8 cellular contexts compared by ENCODE assay signal in genomic region chr12:116910280-116910644, GRCh38. TPM values are rescaled to one million over a fixed set of nuclear protein-coding genes. Genes with fewer than 3 reads are reported as not detected.
DNase-seq lines count a peak whose midpoint lies in the region; ATAC-seq and TF ChIP-seq lines count a peak whose summit lies in the region.

No MANE protein-coding gene starts in this region.

- TF ChIP-seq RAD21 in SK-N-SH (IDR thresholded peaks at IDR 0.05; ENCODE audit: low read length), result no peak

- peak overlapping the region; percentile 96 for H3K27ac Mint-ChIP-seq in activated T-helper 1 cell treated with anti-CD3 and anti-CD28 coated beads, Interleukin-12 subunit alpha, Interleukin-12 subunit beta, Interleukin-2, Interleukin-4 antibody, amounts not matched to agents 30 ng/mL and 10 ng/mL and 1 ng/mL, durations not matched to agents 14 hours and 24 hours and 36 hours
- H3K27ac Mint-ChIP-seq in stimulated activated naive CD8-positive, alpha-beta T cell treated with anti-CD3 and anti-CD28 coated beads, Interleukin-15, amount 100 ng/mL, for 72 hours, result peak overlapping the region in 1 of 2 donors; percentile 93

- no peaks in the 10 kb centered on the region for H3K27me3 ChIP-seq in SK-N-SH (ENCODE audit: insufficient read depth)
- no peaks in the 10 kb centered on the region for H3K27me3 ChIP-seq in iPS-15b (ENCODE audit: control insufficient read depth, insufficient read depth, low read length)

- CTCF ChIA-PET in SK-N-SH (lab: Yijun Ruan, JAX), result no interaction called here

- H3K9ac ChIP-seq in SK-N-SH, result peak overlapping the region; percentile 93
- no peak overlapping the region for H3K9ac ChIP-seq in iPS-15b (ENCODE audit: low read depth, low read length)

- DNase-seq in SK-N-SH (no peak), GM19240 (ENCODE audit: insufficient read length, low spot score) (no peak), DMS 273 treated with DMSO at 0.1 percent for 48 hours (lab: John Stamatoyannopoulos, UW) (no peak)
- DNase-seq in activated T-helper 1 cell treated with anti-CD3 and anti-CD28 coated beads, Interleukin-12 subunit alpha, Interleukin-12 subunit beta, Interleukin-2, Interleukin-4 antibody, amounts not matched to agents 30 ng/mL and 10 ng/mL and 1 ng/mL, durations not matched to agents 14 hours and 24 hours and 36 hours (ENCODE audit: low spot score), result no peak
- no peak for DNase-seq in stimulated activated naive CD8-positive, alpha-beta T cell treated with anti-CD3 and anti-CD28 coated beads, Interleukin-15, amount 100 ng/mL, for 72 hours
- DNase-seq in activated CD4-positive, CD25-positive, alpha-beta regulatory T cell (lab: John Stamatoyannopoulos, UW), result no peak

- H2AFZ ChIP-seq in SK-N-SH (ENCODE audit: low read depth), result peak overlapping the region; percentile 100

- H3K4me1 ChIP-seq in SK-N-SH (ENCODE audit: control insufficient read depth in 1 of 2, insufficient read depth in 2 of 2, low read depth in 1 of 2, low read length in 1 of 2) (no peaks in the 10 kb centered on the region; a peak in 1 of 4 replicates), iPS-15b (ENCODE audit: control insufficient read depth, insufficient read depth, low read length) (no peaks in the 10 kb centered on the region)

- H3K9me3 ChIP-seq in SK-N-SH (no peaks in the 10 kb centered on the region), iPS-15b (ENCODE audit: control insufficient read depth, insufficient read depth, low read length) (no peaks in the 10 kb centered on the region)

- H3K4me3 ChIP-seq in SK-N-SH (ENCODE audit: low read depth in 2 of 2, low read length in 1 of 2) (peak overlapping the region; percentile 75 to 94), iPS-15b (ENCODE audit: low read depth, low read length) (peak overlapping the region; percentile 66)

- ATAC-seq in SK-N-SH treated with all-trans-retinoic acid at 6 μM for 48 hours, result no peak
- ATAC-seq in stimulated activated naive CD8-positive, alpha-beta T cell treated with anti-CD3 and anti-CD28 coated beads, Interleukin-15, amount 100 ng/mL, for 72 hours, result no peak

- H3K36me3 Mint-ChIP-seq in activated T-helper 1 cell treated with anti-CD3 and anti-CD28 coated beads, Interleukin-12 subunit alpha, Interleukin-12 subunit beta, Interleukin-2, Interleukin-4 antibody, amounts not matched to agents 30 ng/mL and 10 ng/mL and 1 ng/mL, durations not matched to agents 14 hours and 24 hours and 36 hours (ENCODE audit: low read depth), result peaks cover 18% of the 10 kb centered on the region

- peak overlapping the region; percentile 95 for H3K4me3 Mint-ChIP-seq in activated T-helper 1 cell treated with anti-CD3 and anti-CD28 coated beads, Interleukin-12 subunit alpha, Interleukin-12 subunit beta, Interleukin-2, Interleukin-4 antibody, amounts not matched to agents 30 ng/mL and 10 ng/mL and 1 ng/mL, durations not matched to agents 14 hours and 24 hours and 36 hours
- H3K4me3 Mint-ChIP-seq in stimulated activated naive CD8-positive, alpha-beta T cell treated with anti-CD3 and anti-CD28 coated beads, Interleukin-15, amount 100 ng/mL, for 72 hours, result peak overlapping the region; percentile 87 to 95

- H3K9me3 Mint-ChIP-seq in activated T-helper 1 cell treated with anti-CD3 and anti-CD28 coated beads, Interleukin-12 subunit alpha, Interleukin-12 subunit beta, Interleukin-2, Interleukin-4 antibody, amounts not matched to agents 30 ng/mL and 10 ng/mL and 1 ng/mL, durations not matched to agents 14 hours and 24 hours and 36 hours, result peaks cover 3% of the 10 kb centered on the region
- H3K9me3 Mint-ChIP-seq in stimulated activated naive CD8-positive, alpha-beta T cell treated with anti-CD3 and anti-CD28 coated beads, Interleukin-15, amount 100 ng/mL, for 72 hours, result no peaks in the 10 kb centered on the region

- no peak for TF ChIP-seq EP300 in SK-N-SH (IDR thresholded peaks at IDR 0.05; ENCODE audit: borderline replicate concordance in 1 of 2, low read depth in 1 of 2, low read length in 1 of 2)

- H3K27me3 Mint-ChIP-seq in activated T-helper 1 cell treated with anti-CD3 and anti-CD28 coated beads, Interleukin-12 subunit alpha, Interleukin-12 subunit beta, Interleukin-2, Interleukin-4 antibody, amounts not matched to agents 30 ng/mL and 10 ng/mL and 1 ng/mL, durations not matched to agents 14 hours and 24 hours and 36 hours (ENCODE audit: insufficient read depth), result peaks cover 19% of the 10 kb centered on the region
- peaks cover 6% of the 10 kb centered on the region for H3K27me3 Mint-ChIP-seq in stimulated activated naive CD8-positive, alpha-beta T cell treated with anti-CD3 and anti-CD28 coated beads, Interleukin-15, amount 100 ng/mL, for 72 hours

- peaks cover 6% of the 10 kb centered on the region for H3F3A ChIP-seq in SK-N-SH (replicated peaks; ENCODE audit: insufficient read depth)

- peaks cover 15% of the 10 kb centered on the region for H4K20me1 ChIP-seq in SK-N-SH (ENCODE audit: insufficient read depth)

- H3K36me3 ChIP-seq in SK-N-SH (replicated peaks in 1 of 2; ENCODE audit: control insufficient read depth in 1 of 2, insufficient read depth in 2 of 2, low read length in 1 of 2) (peaks cover 3 to 6% of the 10 kb centered on the region in 2 experiments), iPS-15b (ENCODE audit: control insufficient read depth, insufficient read depth, low read length) (no peaks in the 10 kb centered on the region)

- intact Hi-C loops in activated T-helper 1 cell treated with anti-CD3 and anti-CD28 coated beads, Interleukin-12 subunit alpha, Interleukin-12 subunit beta, Interleukin-2, Interleukin-4 antibody, amounts not matched to agents 30 ng/mL and 10 ng/mL and 1 ng/mL, durations not matched to agents 14 hours and 24 hours and 36 hours (cut with micrococcal nuclease), result loop anchor here (1.0 kb wide), 1 partner anchor 12 kb away; no protein-coding TSS in a partner anchor

- H3K27ac ChIP-seq in SK-N-SH (ENCODE audit: low read depth in 2 of 2, low read length in 1 of 2), result peak overlapping the region; percentile 60 to 72; a peak in 3 of 4 replicates

- POLR2A ChIA-PET in SK-N-SH (lab: Yijun Ruan, JAX), result interaction anchor here (0.7 kb wide), 1 partner anchor 29 kb away, joined by 3 read pairs; the partner anchor contains the start of gene HRK

- TF ChIP-seq CTCF in SK-N-SH (IDR thresholded peaks at IDR 0.05), result no peak

- H3K79me2 ChIP-seq in SK-N-SH (ENCODE audit: insufficient read depth), result peaks cover 55% of the 10 kb centered on the region

- 71% methylated on average over 4 of the region's 4 CpGs for WGBS in SK-N-SH (ENCODE audit: low lambda C conversion rate)

- peaks cover 21% of the 10 kb centered on the region for H3K4me1 Mint-ChIP-seq in activated T-helper 1 cell treated with anti-CD3 and anti-CD28 coated beads, Interleukin-12 subunit alpha, Interleukin-12 subunit beta, Interleukin-2, Interleukin-4 antibody, amounts not matched to agents 30 ng/mL and 10 ng/mL and 1 ng/mL, durations not matched to agents 14 hours and 24 hours and 36 hours (ENCODE audit: low read depth)
- H3K4me1 Mint-ChIP-seq in stimulated activated naive CD8-positive, alpha-beta T cell treated with anti-CD3 and anti-CD28 coated beads, Interleukin-15, amount 100 ng/mL, for 72 hours, result peaks cover 31% of the 10 kb centered on the region

- H3K4me2 ChIP-seq in SK-N-SH, result peak overlapping the region; percentile 90

- no peaks in the 10 kb centered on the region for H3K9me2 ChIP-seq in SK-N-SH

TF ChIP-seq in SK-N-SH, 30 proteins besides CTCF, POLR2A, EP300 and RAD21:
- no peak for TF ChIP-seq MXI1 (IDR thresholded peaks at IDR 0.05; ENCODE audit: low read depth, low read length)
TF ChIP-seq in SK-N-SH: peak in this region for 0.

TF ChIP-seq in SK-N-SH treated with all-trans-retinoic acid at 6 μM for 48 hours, 23 proteins besides CTCF, POLR2A, EP300 and RAD21 (continues in another document):
- TF ChIP-seq CSRNP3 (CRISPR knock-in tag; IDR thresholded peaks at IDR 0.05) (no peak), ZNF70 (CRISPR knock-in tag; IDR thresholded peaks at IDR 0.05) (no peak), CSDC2 (CRISPR knock-in tag; IDR thresholded peaks at IDR 0.05) (no peak), PATZ1 (CRISPR knock-in tag; IDR thresholded peaks at IDR 0.05; ENCODE audit: borderline replicate concordance) (no peak)

RNA-seq across cellular contexts. Expression of gene FBXW8, which starts 0.5 kb away (rescaled TPM):
- polyA plus RNA-seq in SK-N-SH (2012; rRNA removed), result 15.6 and 17.6 TPM in 2 replicates
- 10.5 and 14.1 TPM in 2 replicates for polyA plus RNA-seq in SK-N-SH (2012; cell fraction: cytosol; rRNA removed)
- polyA plus RNA-seq in SK-N-SH (2012; cell fraction: nucleus; rRNA removed), result 24.0 and 34.1 TPM in 2 replicates
- total RNA-seq in activated T-helper 1 cell treated with anti-CD3 and anti-CD28 coated beads, Interleukin-12 subunit alpha, Interleukin-12 subunit beta, Interleukin-2, Interleukin-4 antibody, amounts not matched to agents 30 ng/mL and 10 ng/mL and 1 ng/mL, durations not matched to agents 14 hours and 24 hours and 36 hours, result 6.7 and 7.3 TPM in 2 replicates

RNA-seq across cellular contexts. Expression of gene HRK, which starts 29.0 kb away (rescaled TPM):
- polyA plus RNA-seq in SK-N-SH (2012; rRNA removed), result 0.02 and 0.03 TPM in 2 replicates
- polyA plus RNA-seq in SK-N-SH (2012; cell fraction: cytosol; rRNA removed), result 0.01 TPM in 2 replicates
- 0.01 TPM in 2 replicates for polyA plus RNA-seq in SK-N-SH (2012; cell fraction: nucleus; rRNA removed)
- not detected in 2 replicates for total RNA-seq in activated T-helper 1 cell treated with anti-CD3 and anti-CD28 coated beads, Interleukin-12 subunit alpha, Interleukin-12 subunit beta, Interleukin-2, Interleukin-4 antibody, amounts not matched to agents 30 ng/mL and 10 ng/mL and 1 ng/mL, durations not matched to agents 14 hours and 24 hours and 36 hours
